ENCODE assay signal across 18 cellular contexts in the genomic region with DNA sequence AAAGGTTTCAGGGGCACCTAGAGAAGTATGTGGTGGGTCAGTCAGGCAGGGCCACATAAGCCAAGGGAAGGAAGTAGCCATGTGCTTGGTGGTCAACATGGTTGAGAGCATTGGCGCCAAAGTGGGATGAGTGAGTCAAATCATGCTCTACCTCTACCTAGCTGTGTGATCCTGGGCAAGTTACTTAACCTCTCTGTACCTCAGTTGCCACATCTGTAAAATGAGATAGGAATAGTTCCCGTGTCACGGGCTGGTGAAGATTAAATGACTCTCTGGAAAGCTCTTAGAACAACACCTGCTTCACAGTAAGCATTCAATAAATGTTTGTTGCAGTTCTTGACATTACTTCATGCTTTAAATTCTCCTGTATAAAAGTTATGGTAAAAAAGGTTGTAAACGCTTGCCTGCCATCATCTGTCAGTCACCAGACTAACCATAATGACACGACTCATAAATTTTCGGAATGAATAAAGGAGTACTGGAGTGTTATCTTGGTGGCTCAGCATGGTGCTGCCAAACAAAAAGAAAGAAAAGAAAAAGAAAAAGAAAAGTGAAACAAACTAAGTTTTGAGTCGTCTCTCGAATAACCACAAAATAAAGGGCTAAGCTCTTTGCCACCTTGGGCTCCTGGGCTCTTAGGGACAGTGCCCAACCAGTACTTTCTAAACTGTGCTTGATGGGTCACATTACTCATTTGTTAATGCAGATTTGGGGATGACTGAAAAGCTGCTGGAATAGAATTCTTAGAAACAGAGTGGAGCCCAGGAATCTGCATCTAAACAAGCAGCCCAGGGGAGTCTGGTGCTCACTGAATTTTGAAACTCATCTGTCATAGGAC.
"Had no signal": no experiment of that assay in that cellular context is flagged by ENCODE, and none has a peak within 500 bp of the region (broad histone marks: within the 10 kb centered on the region; RNA-seq: fewer than 3 reads in every experiment).

No MANE protein-coding gene starts in this region.

- H3K9me3 Mint-ChIP-seq: activated CD4-positive, alpha-beta memory T cell treated with anti-CD3 and anti-CD28 coated beads, Interleukin-2, amount 10 ng/mL, durations not matched to agents 7 days and 5 days had no signal

- H3K4me3 ChIP-seq: breast epithelium, lung had no signal

- H3K27me3 ChIP-seq: breast epithelium had no signal

- H3K36me3 ChIP-seq: breast epithelium had no signal

- H3K36me3 Mint-ChIP-seq: activated naive CD8-positive, alpha-beta T cell treated with anti-CD3 and anti-CD28 coated beads, Interleukin-2, amount 10 ng/mL, durations not matched to agents 7 days and 5 days; type B pancreatic cell had no signal

- ATAC-seq: esophagus mucosa, left cardiac atrium, right cardiac atrium had no signal

- H3K4me1 ChIP-seq: breast epithelium had no signal

- H3K27ac Mint-ChIP-seq: activated CD4-positive, alpha-beta memory T cell treated with anti-CD3 and anti-CD28 coated beads, Interleukin-2, amount 10 ng/mL, durations not matched to agents 7 days and 5 days; activated naive CD8-positive, alpha-beta T cell treated with anti-CD3 and anti-CD28 coated beads, Interleukin-2, amount 10 ng/mL, durations not matched to agents 7 days and 5 days; naive B cell; T-helper 2 cell treated with Interferon-gamma antibody and Interleukin-4, amounts not matched to agents 5 μg/mL and 100 μg/mL, for 36 hours; type B pancreatic cell had no signal

- H3K27ac ChIP-seq: breast epithelium had no signal

- H3K4me1 Mint-ChIP-seq: activated naive CD8-positive, alpha-beta T cell treated with anti-CD3 and anti-CD28 coated beads, Interleukin-2, amount 10 ng/mL, durations not matched to agents 7 days and 5 days had no signal

- H3K27me3 Mint-ChIP-seq: type B pancreatic cell had no signal

- DNase-seq: activated CD4-positive, alpha-beta memory T cell treated with anti-CD3 and anti-CD28 coated beads, Interleukin-2, amount 10 ng/mL, durations not matched to agents 7 days and 5 days; activated CD4-positive, CD25-positive, alpha-beta regulatory T cell treated with anti-CD3 and anti-CD28 coated beads, Interleukin-2, amount 50 U/mL, for 72 hours; activated gamma-delta T cell; activated naive CD8-positive, alpha-beta T cell treated with anti-CD3 and anti-CD28 coated beads, Interleukin-2, amount 10 ng/mL, durations not matched to agents 7 days and 5 days; activated T-cell treated with anti-CD3 and anti-CD28 coated beads, Interleukin-2, amount 50 U/mL, for 48 hours; anterior cingulate cortex; left cardiac atrium; midbrain; naive B cell; nucleus accumbens; right cardiac atrium; stimulated activated CD4-positive, alpha-beta T cell treated with anti-CD3 and anti-CD28 coated beads, Interleukin-1b, Interleukin-23, amount 100 ng/mL, for 48 hours; stimulated activated naive CD4-positive, alpha-beta T cell had no signal

- H3K9me3 ChIP-seq: breast epithelium had no signal

- H3K4me3 Mint-ChIP-seq: activated CD4-positive, alpha-beta memory T cell treated with anti-CD3 and anti-CD28 coated beads, Interleukin-2, amount 10 ng/mL, durations not matched to agents 7 days and 5 days; activated naive CD8-positive, alpha-beta T cell treated with anti-CD3 and anti-CD28 coated beads, Interleukin-2, amount 10 ng/mL, durations not matched to agents 7 days and 5 days; naive B cell; T-helper 2 cell treated with Interferon-gamma antibody and Interleukin-4, amounts not matched to agents 5 μg/mL and 100 μg/mL, for 36 hours; type B pancreatic cell had no signal
